ENCODE assay signal across 8 cellular contexts in genomic region chr19:52600639-52601024, GRCh38. TPM values are rescaled to one million over a fixed set of nuclear protein-coding genes. Genes with fewer than 3 reads are reported as not detected.
A peak's percentile ranks its signal among the peaks of the same experiment; 100 is the strongest.
DNase-seq lines count a peak whose midpoint lies in the region; ATAC-seq and TF ChIP-seq lines count a peak whose summit lies in the region.

No MANE protein-coding gene starts in this region.

- DNase-seq in HL-60 (ENCODE audit: low read depth in 1 of 2, low spot score in 1 of 2) (peak in 1 of 2 experiments; percentile 25), hippocampal formation (lab: John Stamatoyannopoulos, UW) (no peak), A172 (ENCODE audit: low spot score) (no peak), NCI-H1694 treated with DMSO at 0.1 percent for 48 hours (lab: John Stamatoyannopoulos, UW) (no peak)
- DNase-seq in activated naive CD4-positive, alpha-beta T cell treated with anti-CD3 and anti-CD28 coated beads, Interleukin-2, amount 10 ng/mL, durations not matched to agents 7 days and 5 days, result peak; percentile 28
- peak; percentile 29 for DNase-seq in stimulated activated CD8-positive, alpha-beta memory T cell treated with anti-CD3 and anti-CD28 coated beads, Interleukin-4, amount 100 ng/mL, for 48 hours

- H3K27me3 Mint-ChIP-seq in activated naive CD4-positive, alpha-beta T cell treated with anti-CD3 and anti-CD28 coated beads, Interleukin-2, amount 10 ng/mL, durations not matched to agents 7 days and 5 days, result no peaks in the 10 kb centered on the region

- H3K27me3 ChIP-seq in HL-60 (ENCODE audit: insufficient read depth, poor library complexity, severe bottlenecking), result no peaks in the 10 kb centered on the region

- H3K9me3 Mint-ChIP-seq in activated naive CD4-positive, alpha-beta T cell treated with anti-CD3 and anti-CD28 coated beads, Interleukin-2, amount 10 ng/mL, durations not matched to agents 7 days and 5 days, result peaks cover 58% of the 10 kb centered on the region

- no peak overlapping the region for H3K27ac Mint-ChIP-seq in activated naive CD4-positive, alpha-beta T cell treated with anti-CD3 and anti-CD28 coated beads, Interleukin-2, amount 10 ng/mL, durations not matched to agents 7 days and 5 days

- H3K4me3 Mint-ChIP-seq in activated naive CD4-positive, alpha-beta T cell treated with anti-CD3 and anti-CD28 coated beads, Interleukin-2, amount 10 ng/mL, durations not matched to agents 7 days and 5 days, result peak overlapping the region; percentile 80

- H3K27ac ChIP-seq in HL-60 (replicated peaks), result no peak overlapping the region; the same call in 1 of the 2 replicates

- TF ChIP-seq CTCF in HL-60 (IDR thresholded peaks at IDR 0.05; ENCODE audit: insufficient read depth, low read length), result no peak

- H3K4me3 ChIP-seq in HL-60 (replicated peaks; ENCODE audit: insufficient read depth, low read length), result peak overlapping the region; percentile 48
- H3K4me3 ChIP-seq in iPS-11a (ENCODE audit: low read depth, low read length), result peak overlapping the region; percentile 20

- peaks cover 63% of the 10 kb centered on the region for H3K36me3 Mint-ChIP-seq in activated naive CD4-positive, alpha-beta T cell treated with anti-CD3 and anti-CD28 coated beads, Interleukin-2, amount 10 ng/mL, durations not matched to agents 7 days and 5 days

- CTCF ChIA-PET in activated naive CD4-positive, alpha-beta T cell treated with anti-CD3 and anti-CD28 coated beads, Interleukin-2, amount 10 ng/mL, durations not matched to agents 7 days and 5 days (lab: Charles Lee), result no interaction called here

- peak; percentile 20 for ATAC-seq in GM19397 (IDR thresholded peaks at IDR 0.05; ENCODE audit: unreplicated experiment)

- H3K4me1 Mint-ChIP-seq in activated naive CD4-positive, alpha-beta T cell treated with anti-CD3 and anti-CD28 coated beads, Interleukin-2, amount 10 ng/mL, durations not matched to agents 7 days and 5 days, result peaks cover 17% of the 10 kb centered on the region

RNA-seq across cellular contexts. Expression of gene ZNF701, which starts 30.5 kb away (rescaled TPM):
- 4.9 and 6.3 TPM in 2 replicates for total RNA-seq in A172 (2014; rRNA removed; shearing (Covaris generic))

RNA-seq across cellular contexts. Expression of gene ZNF83, which starts 37.5 kb away (rescaled TPM):
- total RNA-seq in A172 (2014; rRNA removed; shearing (Covaris generic)), result 57.1 and 57.3 TPM in 2 replicates

Comparison
In these comparisons a context has a peak if more than half of its experiments do, and no peak if none do; other contexts are left out.
1. DNase-seq: peak in activated naive CD4-positive, alpha-beta T cell treated with anti-CD3 and anti-CD28 coated beads, Interleukin-2, amount 10 ng/mL, durations not matched to agents 7 days and 5 days (single experiment) and stimulated activated CD8-positive, alpha-beta memory T cell treated with anti-CD3 and anti-CD28 coated beads, Interleukin-4, amount 100 ng/mL, for 48 hours (single experiment); none in hippocampal formation (0 of 2), A172 (single experiment) and NCI-H1694 treated with DMSO at 0.1 percent for 48 hours (single experiment).